Comparison of ENCODE assay signal across 1 cellular context in genomic region chr15:45544266-45545023, GRCh38.
TF ChIP-seq lines count a peak whose summit lies in the region.

No MANE protein-coding gene starts in this region.

TF ChIP-seq in WTC11, 78 proteins besides CTCF, POLR2A, EP300 and RAD21 (continued from another document):
- TF ChIP-seq ZNF512 (CRISPR knock-in tag; IDR thresholded peaks at IDR 0.05; ENCODE audit: borderline replicate concordance) = no peak
- TF ChIP-seq ELF4 (CRISPR knock-in tag; IDR thresholded peaks at IDR 0.05; ENCODE audit: low read depth) = no peak
- TF ChIP-seq MYBL2 (CRISPR knock-in tag; IDR thresholded peaks at IDR 0.05) = no peak
- TF ChIP-seq ZMAT4 (CRISPR knock-in tag; IDR thresholded peaks at IDR 0.05) = no peak
- TF ChIP-seq ZNF396 (CRISPR knock-in tag; IDR thresholded peaks at IDR 0.05; ENCODE audit: borderline replicate concordance) = no peak
- no peak for TF ChIP-seq FOXJ3 (CRISPR knock-in tag; IDR thresholded peaks at IDR 0.05; ENCODE audit: borderline replicate concordance)
- no peak for TF ChIP-seq SMAD3 (CRISPR knock-in tag; IDR thresholded peaks at IDR 0.05; ENCODE audit: borderline replicate concordance)
- no peak for TF ChIP-seq JAZF1 (CRISPR knock-in tag; IDR thresholded peaks at IDR 0.05)
- TF ChIP-seq AFF4 (CRISPR knock-in tag; IDR thresholded peaks at IDR 0.05; ENCODE audit: borderline replicate concordance) = no peak
- TF ChIP-seq E2F4 (CRISPR knock-in tag; IDR thresholded peaks at IDR 0.05; ENCODE audit: borderline replicate concordance, low read depth) = no peak
- TF ChIP-seq KAT7 (CRISPR knock-in tag; IDR thresholded peaks at IDR 0.05; ENCODE audit: borderline replicate concordance) = no peak
- TF ChIP-seq ZNF317 (CRISPR knock-in tag; IDR thresholded peaks at IDR 0.05; ENCODE audit: borderline replicate concordance, low read depth) = no peak
- TF ChIP-seq NR3C1 (CRISPR knock-in tag; conservative IDR thresholded peaks at IDR 0.05; ENCODE audit: low read depth) = no peak
- TF ChIP-seq IRF1 (CRISPR knock-in tag; IDR thresholded peaks at IDR 0.05) = no peak
- TF ChIP-seq NFATC4 (CRISPR knock-in tag; IDR thresholded peaks at IDR 0.05) = no peak
- no peak for TF ChIP-seq USF1 (CRISPR knock-in tag; IDR thresholded peaks at IDR 0.05)
- no peak for TF ChIP-seq ZNF138 (CRISPR knock-in tag; conservative IDR thresholded peaks at IDR 0.05)
TF ChIP-seq in WTC11: peak in this region for 0.
